1 cellular context compared by ENCODE assay signal in genomic region chr7:45217358-45217757, GRCh38.
TF ChIP-seq lines count a peak whose summit lies in the region.

No MANE protein-coding gene starts in this region.

TF ChIP-seq in SK-N-SH, 30 proteins besides CTCF, POLR2A, EP300 and RAD21 (continued from another document):
- TF ChIP-seq MAX (IDR thresholded peaks at IDR 0.05; ENCODE audit: low read depth) (no peak), FOXM1 (IDR thresholded peaks at IDR 0.05; ENCODE audit: low read depth) (no peak), MEF2A (IDR thresholded peaks at IDR 0.05; ENCODE audit: borderline replicate concordance, low read depth) (no peak), FOSL2 (IDR thresholded peaks at IDR 0.05; ENCODE audit: borderline replicate concordance, low read depth) (no peak), EZH2phosphoT487 (IDR thresholded peaks at IDR 0.05; ENCODE audit: borderline replicate concordance, low read depth) (no peak), SIN3A (IDR thresholded peaks at IDR 0.05; ENCODE audit: borderline replicate concordance, low read depth, low read length) (no peak), RXRA (IDR thresholded peaks at IDR 0.05; ENCODE audit: borderline replicate concordance, low read depth) (no peak)
- TF ChIP-seq, protein P1, sequence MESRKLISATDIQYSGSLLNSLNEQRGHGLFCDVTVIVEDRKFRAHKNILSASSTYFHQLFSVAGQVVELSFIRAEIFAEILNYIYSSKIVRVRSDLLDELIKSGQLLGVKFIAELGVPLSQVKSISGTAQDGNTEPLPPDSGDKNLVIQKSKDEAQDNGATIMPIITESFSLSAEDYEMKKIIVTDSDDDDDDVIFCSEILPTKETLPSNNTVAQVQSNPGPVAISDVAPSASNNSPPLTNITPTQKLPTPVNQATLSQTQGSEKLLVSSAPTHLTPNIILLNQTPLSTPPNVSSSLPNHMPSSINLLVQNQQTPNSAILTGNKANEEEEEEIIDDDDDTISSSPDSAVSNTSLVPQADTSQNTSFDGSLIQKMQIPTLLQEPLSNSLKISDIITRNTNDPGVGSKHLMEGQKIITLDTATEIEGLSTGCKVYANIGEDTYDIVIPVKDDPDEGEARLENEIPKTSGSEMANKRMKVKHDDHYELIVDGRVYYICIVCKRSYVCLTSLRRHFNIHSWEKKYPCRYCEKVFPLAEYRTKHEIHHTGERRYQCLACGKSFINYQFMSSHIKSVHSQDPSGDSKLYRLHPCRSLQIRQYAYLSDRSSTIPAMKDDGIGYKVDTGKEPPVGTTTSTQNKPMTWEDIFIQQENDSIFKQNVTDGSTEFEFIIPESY (IDR thresholded peaks at IDR 0.05; ENCODE audit: borderline replicate concordance, low read depth) = no peak
